ENCODE assay signal across 14 cellular contexts in genomic region chr5:181170996-181171395, GRCh38. TPM values are rescaled to one million over a fixed set of nuclear protein-coding genes. Genes with fewer than 3 reads are reported as not detected.
DNase-seq lines count a peak whose midpoint lies in the region; ATAC-seq and TF ChIP-seq lines count a peak whose summit lies in the region.
"Had no signal": no experiment of that assay in that cellular context is flagged by ENCODE, and none has a peak within 500 bp of the region (broad histone marks: within the 10 kb centered on the region; RNA-seq: fewer than 3 reads in every experiment).

No MANE protein-coding gene starts in this region.

- no peaks in the 10 kb centered on the region for H3K79me2 ChIP-seq in GM23338 (replicated peaks; ENCODE audit: insufficient read depth)

- DNase-seq in GM23338 (ENCODE audit: low spot score): no peak
- DNase-seq in activated naive CD8-positive, alpha-beta T cell treated with anti-CD3 and anti-CD28 coated beads, Interleukin-2, amount 10 ng/mL, durations not matched to agents 7 days and 5 days: no peak
- DNase-seq in memory B cell (ENCODE audit: low spot score in 2 of 2): no peak
- no peak for DNase-seq in KBM-7
- DNase-seq in BE2C: no peak
- no peak for DNase-seq in NCI-H2107 treated with DMSO at 0.1 percent for 48 hours (lab: John Stamatoyannopoulos, UW; ENCODE audit: unreplicated experiment)
- DNase-seq: DMS 273 treated with DMSO at 0.1 percent for 48 hours; HCEC 1CT; head of caudate nucleus; Karpas-422; lower lobe of right lung; stimulated activated CD4-positive, alpha-beta T cell treated with anti-CD3 and anti-CD28 coated beads, Interleukin-4, amount 100 ng/mL, for 1 hour had no signal

- H3K9me2 ChIP-seq in GM23338 (ENCODE audit: insufficient read depth): no peaks in the 10 kb centered on the region

- H3K27me3 Mint-ChIP-seq in GM23338 (ENCODE audit: insufficient read depth, low read depth, poor library complexity): peaks cover 62% of the 10 kb centered on the region
- peaks cover 22% of the 10 kb centered on the region for H3K27me3 Mint-ChIP-seq in activated naive CD8-positive, alpha-beta T cell treated with anti-CD3 and anti-CD28 coated beads, Interleukin-2, amount 10 ng/mL, durations not matched to agents 7 days and 5 days
- peaks cover 23% of the 10 kb centered on the region for H3K27me3 Mint-ChIP-seq in memory B cell

- H3K4me1 Mint-ChIP-seq in GM23338 (peaks cover 24% of the 10 kb centered on the region), memory B cell (peaks cover 19% of the 10 kb centered on the region)
- H3K4me1 Mint-ChIP-seq in activated naive CD8-positive, alpha-beta T cell treated with anti-CD3 and anti-CD28 coated beads, Interleukin-2, amount 10 ng/mL, durations not matched to agents 7 days and 5 days: peaks cover 52% of the 10 kb centered on the region

- peaks cover 3% of the 10 kb centered on the region; the same call in 1 of the 2 replicates for H3F3A ChIP-seq in GM23338 (replicated peaks; ENCODE audit: low read depth)

- H3K36me3 ChIP-seq in BLaER1 treated with 17β-estradiol and CSF1 and Interleukin-3, amounts not matched to agents 10 nM and 100 nM: no peaks in the 10 kb centered on the region
- H3K36me3 ChIP-seq in GM23338 (ENCODE audit: insufficient read depth) (no peaks in the 10 kb centered on the region), BE2C (no peaks in the 10 kb centered on the region)
- H3K36me3 ChIP-seq: lower lobe of right lung had no signal

- H3K9ac ChIP-seq in BLaER1 treated with 17β-estradiol and CSF1 and Interleukin-3, amounts not matched to agents 10 nM and 100 nM: no peak overlapping the region

- H3K4me2 ChIP-seq in BLaER1 treated with 17β-estradiol and CSF1 and Interleukin-3, amounts not matched to agents 10 nM and 100 nM: peak overlapping the region; percentile 45 to 86 (median 79); a peak in 21 of 22 replicates
- H3K4me2 ChIP-seq in GM23338: peak overlapping the region; percentile 89; the same call in 1 of the 2 replicates

- no peak overlapping the region for H2AFZ ChIP-seq in GM23338

- H3K27ac Mint-ChIP-seq in GM23338: no peak overlapping the region
- H3K27ac Mint-ChIP-seq in activated naive CD8-positive, alpha-beta T cell treated with anti-CD3 and anti-CD28 coated beads, Interleukin-2, amount 10 ng/mL, durations not matched to agents 7 days and 5 days: peak overlapping the region; percentile 62
- H3K27ac Mint-ChIP-seq in memory B cell: peak overlapping the region; percentile 91

- in situ Hi-C loops in KBM-7 (cut with MboI; ENCODE audit: low pct_unique_long_range_greater_than_20kb, low sequenced_read_pairs): loop anchor here (5.0 kb wide), 1 partner anchor 299 kb away; no protein-coding TSS in a partner anchor

- H3K9me3 ChIP-seq in BLaER1 treated with 17β-estradiol and CSF1 and Interleukin-3, amounts not matched to agents 10 nM and 100 nM (replicated peaks in 1 of 11): 0 out of 22 replicates have a peak, but pooled peaks cover 0 to 6% (median 0%) of the 10 kb centered on the region in 11 experiments
- no peaks in the 10 kb centered on the region for H3K9me3 ChIP-seq in BE2C
- H3K9me3 ChIP-seq: lower lobe of right lung had no signal

- peaks cover 0 to 20% (median 5%) of the 10 kb centered on the region in 11 experiments; a peak in 10 of 22 replicates for H3K27me3 ChIP-seq in BLaER1 treated with 17β-estradiol and CSF1 and Interleukin-3, amounts not matched to agents 10 nM and 100 nM
- H3K27me3 ChIP-seq in GM23338 (ENCODE audit: insufficient read depth): peaks cover 34% of the 10 kb centered on the region
- H3K27me3 ChIP-seq in BE2C: no peaks in the 10 kb centered on the region

- TF ChIP-seq CTCF in GM23338 (conservative IDR thresholded peaks at IDR 0.05; ENCODE audit: low read depth in 2 of 2): no peak
- no peak for TF ChIP-seq CTCF in BE2C (IDR thresholded peaks at IDR 0.05; ENCODE audit: low read depth, low read length)

- H3K9me3 Mint-ChIP-seq in GM23338 (peaks cover 14% of the 10 kb centered on the region; the same call in 2 of the 3 replicates), memory B cell (peaks cover 8% of the 10 kb centered on the region)
- H3K9me3 Mint-ChIP-seq in activated naive CD8-positive, alpha-beta T cell treated with anti-CD3 and anti-CD28 coated beads, Interleukin-2, amount 10 ng/mL, durations not matched to agents 7 days and 5 days: no peaks in the 10 kb centered on the region

- no peak overlapping the region for H3K4me3 ChIP-seq in BLaER1 treated with 17β-estradiol and CSF1 and Interleukin-3, amounts not matched to agents 10 nM and 100 nM
- H3K4me3 ChIP-seq in GM23338: peak overlapping the region; percentile 61
- H3K4me3 ChIP-seq in BE2C (ENCODE audit: low read depth, low read length): no peak overlapping the region
- H3K4me3 ChIP-seq: lower lobe of right lung had no signal

- no peaks in the 10 kb centered on the region for H4K20me1 ChIP-seq in BLaER1 treated with 17β-estradiol and CSF1 and Interleukin-3, amounts not matched to agents 10 nM and 100 nM
- no peaks in the 10 kb centered on the region for H4K20me1 ChIP-seq in GM23338 (replicated peaks; ENCODE audit: insufficient read depth)

- no peak for ATAC-seq in GM23338
- no peak for ATAC-seq in activated naive CD8-positive, alpha-beta T cell treated with anti-CD3 and anti-CD28 coated beads, Interleukin-2, amount 10 ng/mL, durations not matched to agents 7 days and 5 days (ENCODE audit: low read depth)
- ATAC-seq in memory B cell (ENCODE audit: low read depth): no peak

- POLR2A ChIA-PET in activated naive CD8-positive, alpha-beta T cell treated with anti-CD3 and anti-CD28 coated beads, Interleukin-2, amount 10 ng/mL, durations not matched to agents 7 days and 5 days (lab: Charles Lee): interaction anchor here (0.7 to 3.4 kb wide), 4 partner anchors 11 to 679 kb away, joined by 3 to 23 read pairs (median 4); no protein-coding TSS in a partner anchor

- H3K27ac ChIP-seq in BLaER1 treated with 17β-estradiol and CSF1 and Interleukin-3, amounts not matched to agents 10 nM and 100 nM: peak overlapping the region in 3 of 11 experiments; percentile 31 to 36 (median 33); a peak in 3 of 22 replicates
- no peak overlapping the region for H3K27ac ChIP-seq in GM23338 (ENCODE audit: low read depth)
- H3K27ac ChIP-seq: lower lobe of right lung had no signal

- H3K36me3 Mint-ChIP-seq in GM23338 (ENCODE audit: low read depth): no peaks in the 10 kb centered on the region; the same call in 2 of the 3 replicates
- no peaks in the 10 kb centered on the region for H3K36me3 Mint-ChIP-seq in activated naive CD8-positive, alpha-beta T cell treated with anti-CD3 and anti-CD28 coated beads, Interleukin-2, amount 10 ng/mL, durations not matched to agents 7 days and 5 days
- H3K36me3 Mint-ChIP-seq in memory B cell: peaks cover 2% of the 10 kb centered on the region

- H3K4me3 Mint-ChIP-seq in GM23338 (peak overlapping the region; percentile 81), memory B cell (no peak overlapping the region)
- H3K4me3 Mint-ChIP-seq in activated naive CD8-positive, alpha-beta T cell treated with anti-CD3 and anti-CD28 coated beads, Interleukin-2, amount 10 ng/mL, durations not matched to agents 7 days and 5 days: peak overlapping the region; percentile 83

- peaks cover 57 to 86% (median 76%) of the 10 kb centered on the region in 10 experiments for H3K4me1 ChIP-seq in BLaER1 treated with 17β-estradiol and CSF1 and Interleukin-3, amounts not matched to agents 10 nM and 100 nM
- H3K4me1 ChIP-seq in GM23338 (ENCODE audit: insufficient read depth) (peaks cover 4% of the 10 kb centered on the region), BE2C (no peaks in the 10 kb centered on the region)

TF ChIP-seq in GM23338, 12 proteins besides CTCF, POLR2A, EP300 and RAD21:
- TF ChIP-seq JUNB (IDR thresholded peaks at IDR 0.05; ENCODE audit: unreplicated experiment) (no peak), EZH2 (IDR thresholded peaks at IDR 0.05; ENCODE audit: low read depth, unreplicated experiment) (peak; percentile 24), NANOG (IDR thresholded peaks at IDR 0.05; ENCODE audit: borderline replicate concordance) (no peak)

RNA-seq across cellular contexts. Expression of gene OR2V2, which starts 23.6 kb away (rescaled TPM):
- not detected in 2 replicates for total RNA-seq in GM23338 (2014; rRNA removed; shearing (Covaris generic))
- not detected in 2 replicates for polyA plus RNA-seq in GM23338 (2016; fragmentation: Nextera tagmentation; extraction: Ambion mirVana)
- total RNA-seq in activated naive CD8-positive, alpha-beta T cell treated with anti-CD3 and anti-CD28 coated beads, Interleukin-2, amount 10 ng/mL, durations not matched to agents 7 days and 5 days: not detected
- not detected for polyA plus RNA-seq in BE2C (2012; ENCODE audit: insufficient read depth, insufficient read length, low read depth)
- total RNA-seq: lower lobe of right lung, posterior vena cava had no signal

RNA-seq across cellular contexts. Expression of gene TRIM7, which starts 34.0 kb away (rescaled TPM):
- 0.56 and 0.66 TPM in 2 replicates for total RNA-seq in GM23338 (2014; rRNA removed; shearing (Covaris generic))
- polyA plus RNA-seq in GM23338 (2016; fragmentation: Nextera tagmentation; extraction: Ambion mirVana): 0.37 and 0.53 TPM in 2 replicates
- 1 to 10 TPM; 2.5 to 2.6 TPM for total RNA-seq in activated naive CD8-positive, alpha-beta T cell treated with anti-CD3 and anti-CD28 coated beads, Interleukin-2, amount 10 ng/mL, durations not matched to agents 7 days and 5 days
- 3.2 TPM for polyA plus RNA-seq in BE2C (2012; ENCODE audit: insufficient read depth, insufficient read length, low read depth)

RNA-seq across cellular contexts. Expression of gene OR2V1, which starts 40.0 kb away (rescaled TPM):
- not detected in 2 replicates for total RNA-seq in GM23338 (2014; rRNA removed; shearing (Covaris generic))
- not detected in 2 replicates for polyA plus RNA-seq in GM23338 (2016; fragmentation: Nextera tagmentation; extraction: Ambion mirVana)
- not detected for total RNA-seq in activated naive CD8-positive, alpha-beta T cell treated with anti-CD3 and anti-CD28 coated beads, Interleukin-2, amount 10 ng/mL, durations not matched to agents 7 days and 5 days
- not detected for polyA plus RNA-seq in BE2C (2012; ENCODE audit: insufficient read depth, insufficient read length, low read depth)
- total RNA-seq: lower lobe of right lung, posterior vena cava had no signal

RNA-seq across cellular contexts. Expression of gene TRIM41, which starts 52.1 kb away (rescaled TPM):
- 8.7 and 9.7 TPM in 2 replicates for total RNA-seq in GM23338 (2014; rRNA removed; shearing (Covaris generic))
- polyA plus RNA-seq in GM23338 (2016; fragmentation: Nextera tagmentation; extraction: Ambion mirVana): 6.2 and 7.3 TPM in 2 replicates
- 10 to 100 TPM; 44.5 to 49.7 TPM for total RNA-seq in activated naive CD8-positive, alpha-beta T cell treated with anti-CD3 and anti-CD28 coated beads, Interleukin-2, amount 10 ng/mL, durations not matched to agents 7 days and 5 days
- 80.4 TPM for polyA plus RNA-seq in BE2C (2012; ENCODE audit: insufficient read depth, insufficient read length, low read depth)
